9 cellular contexts compared by ENCODE assay signal in genomic region chr1:155191904-155192303, GRCh38. TPM values are rescaled to one million over a fixed set of nuclear protein-coding genes. Genes with fewer than 3 reads are reported as not detected.
DNase-seq lines count a peak whose midpoint lies in the region; ATAC-seq and TF ChIP-seq lines count a peak whose summit lies in the region.
"Had no signal": no experiment of that assay in that cellular context is flagged by ENCODE, and none has a peak within 500 bp of the region (broad histone marks: within the 10 kb centered on the region; RNA-seq: fewer than 3 reads in every experiment).

No MANE protein-coding gene starts in this region.

- peak overlapping the region; percentile 99 for H3K4me2 ChIP-seq in BLaER1
- H3K4me2 ChIP-seq: SK-N-SH had no signal

- H3K4me3 Mint-ChIP-seq in HFFc6, result no peak overlapping the region
- H3K4me3 Mint-ChIP-seq in dendritic cell treated with granulocyte-macrophage colony-stimulating factor and Interleukin-4, amounts not matched to agents 40 ng/mL and 50 ng/mL, for 4 days, result no peak overlapping the region
- H3K4me3 Mint-ChIP-seq in nephron progenitor cell, result no peak overlapping the region

- no peak for DNase-seq in HFFc6
- no peak for DNase-seq in nephron progenitor cell
- no peak for DNase-seq in activated effector memory CD4-positive, alpha-beta T cell treated with Interleukin-2 at 50 U/mL for 16 hours
- DNase-seq in superior temporal gyrus (ENCODE audit: extremely low spot score), result no peak
- DNase-seq in NCI-H526 (lab: John Stamatoyannopoulos, UW), result no peak
- DNase-seq: SK-N-SH had no signal

- H3K9me3 Mint-ChIP-seq in HFFc6 (no peaks in the 10 kb centered on the region), nephron progenitor cell (no peaks in the 10 kb centered on the region)
- no peaks in the 10 kb centered on the region for H3K9me3 Mint-ChIP-seq in dendritic cell treated with granulocyte-macrophage colony-stimulating factor and Interleukin-4, amounts not matched to agents 40 ng/mL and 50 ng/mL, for 4 days

- H3K4me1 Mint-ChIP-seq in HFFc6 (ENCODE audit: low read depth), result peaks cover 36% of the 10 kb centered on the region
- H3K4me1 Mint-ChIP-seq in dendritic cell treated with granulocyte-macrophage colony-stimulating factor and Interleukin-4, amounts not matched to agents 40 ng/mL and 50 ng/mL, for 4 days (ENCODE audit: low read depth), result peaks cover 53% of the 10 kb centered on the region
- H3K4me1 Mint-ChIP-seq in nephron progenitor cell, result peaks cover 54% of the 10 kb centered on the region

- H3K9me3 ChIP-seq in BLaER1, result no peaks in the 10 kb centered on the region
- H3K9me3 ChIP-seq: SK-N-SH had no signal

- H3K9ac ChIP-seq in BLaER1, result no peak overlapping the region
- H3K9ac ChIP-seq: SK-N-SH had no signal

- H3K27me3 Mint-ChIP-seq in HFFc6 (ENCODE audit: insufficient read depth), result peaks cover 12% of the 10 kb centered on the region
- peaks cover 31% of the 10 kb centered on the region for H3K27me3 Mint-ChIP-seq in dendritic cell treated with granulocyte-macrophage colony-stimulating factor and Interleukin-4, amounts not matched to agents 40 ng/mL and 50 ng/mL, for 4 days
- H3K27me3 Mint-ChIP-seq in nephron progenitor cell (ENCODE audit: low read depth, poor library complexity), result peaks cover 3% of the 10 kb centered on the region

- H3K36me3 Mint-ChIP-seq in HFFc6 (ENCODE audit: low read depth) (peaks cover 11% of the 10 kb centered on the region), nephron progenitor cell (ENCODE audit: low read depth) (peaks cover 5% of the 10 kb centered on the region)
- peaks cover 4% of the 10 kb centered on the region for H3K36me3 Mint-ChIP-seq in dendritic cell treated with granulocyte-macrophage colony-stimulating factor and Interleukin-4, amounts not matched to agents 40 ng/mL and 50 ng/mL, for 4 days (ENCODE audit: low read depth)

- no peak overlapping the region for H3K4me3 ChIP-seq in BLaER1

- no peaks in the 10 kb centered on the region for H3K27me3 ChIP-seq in BLaER1

- peak overlapping the region; percentile 58 for H3K27ac ChIP-seq in BLaER1

- peaks cover 8% of the 10 kb centered on the region for H3K36me3 ChIP-seq in BLaER1

- H4K20me1 ChIP-seq in BLaER1, result no peaks in the 10 kb centered on the region

- intact Hi-C loops in dendritic cell treated with granulocyte-macrophage colony-stimulating factor and Interleukin-4, amounts not matched to agents 40 ng/mL and 50 ng/mL, for 4 days (cut with micrococcal nuclease), result loop anchor here (2.0 kb wide), 1 partner anchor 15 kb away; no protein-coding TSS in a partner anchor

- H3K27ac Mint-ChIP-seq in HFFc6 (peak overlapping the region; percentile 55; the same call in 1 of the 2 replicates), nephron progenitor cell (peak overlapping the region; percentile 95)
- peak overlapping the region; percentile 93 for H3K27ac Mint-ChIP-seq in dendritic cell treated with granulocyte-macrophage colony-stimulating factor and Interleukin-4, amounts not matched to agents 40 ng/mL and 50 ng/mL, for 4 days

- TF ChIP-seq CTCF in HFFc6 (IDR thresholded peaks at IDR 0.05) (no peak), nephron progenitor cell (IDR thresholded peaks at IDR 0.05) (no peak)

- H3K4me1 ChIP-seq in BLaER1, result peaks cover 47% of the 10 kb centered on the region

- no peak for ATAC-seq in GM18873 (IDR thresholded peaks at IDR 0.05; ENCODE audit: low FRiP score, unreplicated experiment)

RNA-seq across cellular contexts. Expression of gene THBS3, which starts 15.8 kb away (rescaled TPM):
- 10 to 100 TPM; 13.9 to 20.3 (median 16.9) TPM for total RNA-seq in HFFc6 (2021; fragmentation: NEBNext Ultra II Directional; extraction: Animal tissue kit (Norgen Biotek cat#: 25700))

RNA-seq across cellular contexts. Expression of gene MTX1, which starts 16.6 kb away (rescaled TPM):
- total RNA-seq in HFFc6 (2021; fragmentation: NEBNext Ultra II Directional; extraction: Animal tissue kit (Norgen Biotek cat#: 25700)), result 10 to 100 TPM; 49.8 to 55.4 (median 51.5) TPM

RNA-seq across cellular contexts. Expression of gene TRIM46, which starts 18.3 kb away (rescaled TPM):
- total RNA-seq in HFFc6 (2021; fragmentation: NEBNext Ultra II Directional; extraction: Animal tissue kit (Norgen Biotek cat#: 25700)), result 1 to 10 TPM; 5.1 to 7.1 (median 6.1) TPM

RNA-seq across cellular contexts. Expression of gene KRTCAP2, which starts 18.8 kb away (rescaled TPM):
- 100 to 1,000 TPM; 231 to 351 (median 285) TPM for total RNA-seq in HFFc6 (2021; fragmentation: NEBNext Ultra II Directional; extraction: Animal tissue kit (Norgen Biotek cat#: 25700))

RNA-seq across cellular contexts. Expression of gene DPM3, which starts 51.6 kb away (rescaled TPM):
- 100 to 1,000 TPM in 1 of 6 experiments, 10 to 100 TPM in 5; 66.2 to 110 (median 86.2) TPM for total RNA-seq in HFFc6 (2021; fragmentation: NEBNext Ultra II Directional; extraction: Animal tissue kit (Norgen Biotek cat#: 25700))
